25 cellular contexts compared by ENCODE assay signal in genomic region chr10:31601136-31601535, GRCh38.
"Had no signal": no experiment of that assay in that cellular context is flagged by ENCODE, and none has a peak within 500 bp of the region (broad histone marks: within the 10 kb centered on the region; RNA-seq: fewer than 3 reads in every experiment).

No MANE protein-coding gene starts in this region.

- H2AFZ ChIP-seq: hepatocyte, neural progenitor cell had no signal

- H3K4me3 Mint-ChIP-seq: natural killer cell treated with Interleukin-12 subunit alpha and Interleukin-12 subunit beta and Interleukin-15 and Interleukin-18, amount 100 ng/mL, for 72 hours; neural progenitor cell; stimulated activated memory B cell treated with anti-CD40 and anti-IgM and Interleukin-4, amounts not matched to agents 10 μg/mL and 1 μg/mL and 100 μg/mL, for 72 hours; stimulated activated naive CD8-positive, alpha-beta T cell treated with anti-CD3 and anti-CD28 coated beads, Interleukin-15, amount 100 ng/mL, for 72 hours had no signal

- H3K4me3 ChIP-seq: hepatocyte, left ventricle myocardium inferior, lung, mucosa of descending colon, neural progenitor cell, ovary, right atrium auricular region, right lobe of liver, smooth muscle cell, testis, tibial artery, uterus had no signal

- DNase-seq: left ventricle myocardium inferior; mesendoderm; midbrain; mucosa of descending colon; naive thymus-derived CD4-positive, alpha-beta T cell; ovary; right lobe of liver; stimulated activated CD4-positive, alpha-beta T cell treated with anti-CD3 and anti-CD28 coated beads, Interleukin-1b, Interleukin-23, amount 100 ng/mL, for 48 hours; stimulated activated CD4-positive, alpha-beta T cell treated with anti-CD3 and anti-CD28 coated beads, Interleukin-2, amount 100 ng/mL, for 48 hours; stimulated activated CD4-positive, alpha-beta T cell treated with anti-CD3 and anti-CD28 coated beads, Interleukin-4, amount 100 ng/mL, for 4 hours; stimulated activated CD8-positive, alpha-beta memory T cell treated with anti-CD3 and anti-CD28 coated beads, Interleukin-4, amount 100 ng/mL, for 48 hours; stimulated activated naive CD4-positive, alpha-beta T cell treated with Interleukin-2 at 50 U/mL for 16 hours; stimulated activated naive CD8-positive, alpha-beta T cell treated with anti-CD3 and anti-CD28 coated beads, Interleukin-15, amount 100 ng/mL, for 72 hours; testis; tibial artery; uterus had no signal

- H3K9ac ChIP-seq: neural progenitor cell had no signal

- H3K9me3 Mint-ChIP-seq: natural killer cell treated with Interleukin-12 subunit alpha and Interleukin-12 subunit beta and Interleukin-15 and Interleukin-18, amount 100 ng/mL, for 72 hours; stimulated activated naive CD8-positive, alpha-beta T cell treated with anti-CD3 and anti-CD28 coated beads, Interleukin-15, amount 100 ng/mL, for 72 hours had no signal

- H3K9me3 ChIP-seq: left ventricle myocardium inferior, mucosa of descending colon, ovary, right atrium auricular region, right lobe of liver, testis, tibial artery, uterus had no signal

- H3K27ac ChIP-seq: hepatocyte, left ventricle myocardium inferior, neural progenitor cell, ovary, right atrium auricular region, right lobe of liver, testis, tibial artery had no signal

- H3K27me3 ChIP-seq: hepatocyte, neural progenitor cell, ovary, right atrium auricular region, right lobe of liver, testis, tibial artery, uterus had no signal

- H3K4me1 ChIP-seq: neural progenitor cell had no signal

- H3K36me3 Mint-ChIP-seq: naive thymus-derived CD4-positive, alpha-beta T cell; natural killer cell treated with Interleukin-12 subunit alpha and Interleukin-12 subunit beta and Interleukin-15 and Interleukin-18, amount 100 ng/mL, for 72 hours; neural progenitor cell; stimulated activated memory B cell treated with anti-CD40 and anti-IgM and Interleukin-4, amounts not matched to agents 10 μg/mL and 1 μg/mL and 100 μg/mL, for 72 hours; type B pancreatic cell had no signal

- H3K79me2 ChIP-seq: hepatocyte had no signal

- H3K4me2 ChIP-seq: hepatocyte, neural progenitor cell, smooth muscle cell had no signal

- H3K27ac Mint-ChIP-seq: natural killer cell treated with Interleukin-12 subunit alpha and Interleukin-12 subunit beta and Interleukin-15 and Interleukin-18, amount 100 ng/mL, for 72 hours; neural progenitor cell; progenitor cell of endocrine pancreas; stimulated activated memory B cell treated with anti-CD40 and anti-IgM and Interleukin-4, amounts not matched to agents 10 μg/mL and 1 μg/mL and 100 μg/mL, for 72 hours; type B pancreatic cell had no signal

- H3K36me3 ChIP-seq: left ventricle myocardium inferior, neural progenitor cell, ovary, right atrium auricular region, right lobe of liver, tibial artery, uterus had no signal

- H3K27me3 Mint-ChIP-seq: naive thymus-derived CD4-positive, alpha-beta T cell; stimulated activated memory B cell treated with anti-CD40 and anti-IgM and Interleukin-4, amounts not matched to agents 10 μg/mL and 1 μg/mL and 100 μg/mL, for 72 hours had no signal

- ATAC-seq: mucosa of descending colon; naive thymus-derived CD4-positive, alpha-beta T cell; natural killer cell treated with Interleukin-12 subunit alpha and Interleukin-12 subunit beta and Interleukin-15 and Interleukin-18, amount 100 ng/mL, for 72 hours; right lobe of liver; stimulated activated memory B cell treated with anti-CD40 and anti-IgM and Interleukin-4, amounts not matched to agents 10 μg/mL and 1 μg/mL and 100 μg/mL, for 72 hours; stimulated activated naive CD8-positive, alpha-beta T cell treated with anti-CD3 and anti-CD28 coated beads, Interleukin-15, amount 100 ng/mL, for 72 hours had no signal
